Comparison of ENCODE assay signal across 21 cellular contexts in genomic region chr10:44051091-44051490, GRCh38.
"Had no signal": no experiment of that assay in that cellular context is flagged by ENCODE, and none has a peak within 500 bp of the region (broad histone marks: within the 10 kb centered on the region; RNA-seq: fewer than 3 reads in every experiment).

No MANE protein-coding gene starts in this region.

- DNase-seq: activated CD4-positive, alpha-beta memory T cell treated with anti-CD3 and anti-CD28 coated beads, Interleukin-2, amount 10 ng/mL, durations not matched to agents 7 days and 5 days; activated CD4-positive, alpha-beta T cell treated with anti-CD3 and anti-CD28 coated beads for 1 hour; activated CD4-positive, alpha-beta T cell treated with anti-CD3 and anti-CD28 coated beads for 48 hours; activated CD4-positive, CD25-positive, alpha-beta regulatory T cell; activated CD8-positive, alpha-beta memory T cell treated with anti-CD3 and anti-CD28 coated beads for 24 hours; activated CD8-positive, alpha-beta memory T cell treated with anti-CD3 and anti-CD28 coated beads, Interleukin-2, amount 10 ng/mL, durations not matched to agents 7 days and 5 days; activated CD8-positive, alpha-beta memory T cell treated with anti-CD3 and anti-CD28 coated beads, Interleukin-2, amount 50 U/mL, for 48 hours; activated effector memory CD4-positive, alpha-beta T cell treated with Interleukin-2 at 50 U/mL for 16 hours; activated naive CD4-positive, alpha-beta T cell treated with anti-CD3 and anti-CD28 coated beads, Interleukin-2, amount 50 U/mL, for 16 hours; activated naive CD8-positive, alpha-beta T cell treated with anti-CD3 and anti-CD28 coated beads for 36 hours; activated T-cell treated with anti-CD3 and anti-CD28 coated beads, Interleukin-2, amount 50 U/mL, for 48 hours; amygdala; NCI-H1092 treated with DMSO at 0.1 percent for 48 hours; NCI-H1417; NCI-H146; NCI-H2029; NCI-H345; NCI-H524 treated with DMSO at 0.1 percent for 48 hours; SHP77; WERI-Rb-1 had no signal

- H3K27ac Mint-ChIP-seq: activated CD4-positive, alpha-beta memory T cell treated with anti-CD3 and anti-CD28 coated beads, Interleukin-2, amount 10 ng/mL, durations not matched to agents 7 days and 5 days; activated CD8-positive, alpha-beta memory T cell treated with anti-CD3 and anti-CD28 coated beads, Interleukin-2, amount 10 ng/mL, durations not matched to agents 7 days and 5 days; activated naive CD8-positive, alpha-beta T cell treated with anti-CD3 and anti-CD28 coated beads for 36 hours had no signal

- ATAC-seq: activated CD8-positive, alpha-beta memory T cell treated with anti-CD3 and anti-CD28 coated beads, Interleukin-2, amount 10 ng/mL, durations not matched to agents 7 days and 5 days; Panc1 had no signal

- H3K36me3 Mint-ChIP-seq: activated CD8-positive, alpha-beta memory T cell treated with anti-CD3 and anti-CD28 coated beads, Interleukin-2, amount 10 ng/mL, durations not matched to agents 7 days and 5 days; activated naive CD8-positive, alpha-beta T cell treated with anti-CD3 and anti-CD28 coated beads for 36 hours had no signal

- H3K9me3 Mint-ChIP-seq: activated CD4-positive, alpha-beta memory T cell treated with anti-CD3 and anti-CD28 coated beads, Interleukin-2, amount 10 ng/mL, durations not matched to agents 7 days and 5 days; activated naive CD8-positive, alpha-beta T cell treated with anti-CD3 and anti-CD28 coated beads for 36 hours had no signal

- H3K4me1 Mint-ChIP-seq: activated CD4-positive, alpha-beta memory T cell treated with anti-CD3 and anti-CD28 coated beads, Interleukin-2, amount 10 ng/mL, durations not matched to agents 7 days and 5 days; activated CD8-positive, alpha-beta memory T cell treated with anti-CD3 and anti-CD28 coated beads, Interleukin-2, amount 10 ng/mL, durations not matched to agents 7 days and 5 days; activated naive CD8-positive, alpha-beta T cell treated with anti-CD3 and anti-CD28 coated beads for 36 hours had no signal

- H3K4me3 Mint-ChIP-seq: activated CD4-positive, alpha-beta memory T cell treated with anti-CD3 and anti-CD28 coated beads, Interleukin-2, amount 10 ng/mL, durations not matched to agents 7 days and 5 days; activated CD8-positive, alpha-beta memory T cell treated with anti-CD3 and anti-CD28 coated beads, Interleukin-2, amount 10 ng/mL, durations not matched to agents 7 days and 5 days; activated naive CD8-positive, alpha-beta T cell treated with anti-CD3 and anti-CD28 coated beads for 36 hours had no signal
